Comparison of ENCODE assay signal across 27 cellular contexts in the genomic region with DNA sequence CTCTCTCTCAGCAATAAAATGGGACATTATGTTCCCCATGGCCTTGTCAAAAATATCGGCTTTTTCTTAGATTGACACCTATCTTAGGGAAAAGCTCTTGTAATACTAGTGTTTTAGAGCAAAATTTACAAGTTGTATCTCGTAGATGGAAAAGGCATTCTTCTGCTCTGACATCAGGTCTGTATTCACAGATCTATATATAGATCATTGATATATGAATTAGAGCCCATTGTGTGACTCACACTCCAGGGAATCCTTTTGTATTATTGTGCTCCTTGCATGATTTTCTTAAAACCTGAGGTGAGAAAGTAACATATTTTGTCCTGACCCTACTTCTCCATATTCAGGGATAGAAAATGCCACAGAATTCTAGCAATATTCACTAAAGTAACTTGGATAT.
A peak's percentile ranks its signal among the peaks of the same experiment; 100 is the strongest.
DNase-seq lines count a peak whose midpoint lies in the region; ATAC-seq and TF ChIP-seq lines count a peak whose summit lies in the region.
"Had no signal": no experiment of that assay in that cellular context is flagged by ENCODE, and none has a peak within 500 bp of the region (broad histone marks: within the 10 kb centered on the region; RNA-seq: fewer than 3 reads in every experiment).

No MANE protein-coding gene starts in this region.

- in situ Hi-C loops in mammary epithelial cell (cut with MboI; ENCODE audit: low sequenced_read_pairs in 2 of 2) = no loop called here

- H3K79me2 ChIP-seq in mammary epithelial cell (ENCODE audit: insufficient read depth, low read length) (no peaks in the 10 kb centered on the region), SU-DHL-6 (ENCODE audit: insufficient read depth, low read length) (no peaks in the 10 kb centered on the region)

- H3K4me3 ChIP-seq in mammary epithelial cell (replicated peaks in 1 of 3; ENCODE audit: insufficient read depth in 1 of 3, low read depth in 2 of 3, low read length in 3 of 3) (no peak overlapping the region), breast epithelium (no peak overlapping the region), SU-DHL-6 (ENCODE audit: insufficient read depth, low read length, poor library complexity, severe bottlenecking) (no peak overlapping the region)
- H3K4me3 ChIP-seq in CD4-positive, alpha-beta memory T cell (ENCODE audit: low read length in 2 of 2) = no peak overlapping the region
- H3K4me3 ChIP-seq: GM23338, SK-N-MC had no signal

- CTCF ChIA-PET in mammary epithelial cell (lab: Charles Lee; ENCODE audit: low non-redundant PET) = no interaction called here
- CTCF ChIA-PET in CD4-positive, alpha-beta memory T cell (lab: Charles Lee; ENCODE audit: partially characterized antibody) = no interaction called here

- no peaks in the 10 kb centered on the region for H3K36me3 ChIP-seq in mammary epithelial cell (ENCODE audit: insufficient read depth, low read length)
- no peaks in the 10 kb centered on the region for H3K36me3 ChIP-seq in breast epithelium
- no peaks in the 10 kb centered on the region for H3K36me3 ChIP-seq in SU-DHL-6 (ENCODE audit: low read length)
- no peaks in the 10 kb centered on the region for H3K36me3 ChIP-seq in CD4-positive, alpha-beta memory T cell (ENCODE audit: insufficient read depth, low read length)
- H3K36me3 ChIP-seq: BE2C had no signal

- H3K4me1 ChIP-seq in mammary epithelial cell (ENCODE audit: insufficient read depth, low read length) (peaks cover 4% of the 10 kb centered on the region), breast epithelium (no peaks in the 10 kb centered on the region)
- H3K4me1 ChIP-seq in CD4-positive, alpha-beta memory T cell (ENCODE audit: insufficient read depth, low read length) = no peaks in the 10 kb centered on the region
- H3K4me1 ChIP-seq: BE2C had no signal

- H4K20me1 ChIP-seq in mammary epithelial cell (ENCODE audit: insufficient read depth, low read length) (no peaks in the 10 kb centered on the region), SU-DHL-6 (ENCODE audit: low read depth, low read length) (no peaks in the 10 kb centered on the region)

- TF ChIP-seq CTCF in mammary epithelial cell (conservative IDR thresholded peaks at IDR 0.05 in 1 of 2, IDR thresholded peaks at IDR 0.05 in 1 of 2; ENCODE audit: extremely low read depth in 1 of 2, insufficient read depth in 1 of 2, low read depth in 1 of 2, low read length in 2 of 2) = no peak
- TF ChIP-seq CTCF in breast epithelium (IDR thresholded peaks at IDR 0.05) = no peak
- TF ChIP-seq CTCF in SU-DHL-6 (IDR thresholded peaks at IDR 0.05; ENCODE audit: insufficient read depth, low read length, poor library complexity, severe bottlenecking) = no peak
- no peak for TF ChIP-seq CTCF in omental fat pad (IDR thresholded peaks at IDR 0.05)

- no peak for TF ChIP-seq POLR2A in breast epithelium (IDR thresholded peaks at IDR 0.05)

- H3K27ac ChIP-seq in mammary epithelial cell (ENCODE audit: insufficient read depth, low read depth, low read length) (no peak overlapping the region), breast epithelium (no peak overlapping the region), SU-DHL-6 (ENCODE audit: low read depth, low read length) (no peak overlapping the region)
- no peak overlapping the region for H3K27ac ChIP-seq in CD4-positive, alpha-beta memory T cell (ENCODE audit: low read depth, low read length)
- H3K27ac ChIP-seq: 22Rv1, SK-N-MC had no signal

- no peaks in the 10 kb centered on the region for H3K27me3 Mint-ChIP-seq in CD4-positive, alpha-beta memory T cell

- ATAC-seq in omental fat pad (ENCODE audit: low FRiP score) = no peak
- ATAC-seq: GM23338, Panc1 had no signal

- H2AFZ ChIP-seq in mammary epithelial cell (ENCODE audit: low read depth, low read length) (no peak overlapping the region), SU-DHL-6 (ENCODE audit: low read depth, low read length, severe bottlenecking) (peak overlapping the region; percentile 69)
- H2AFZ ChIP-seq: GM23338 had no signal

- intact Hi-C loops in mammary epithelial cell (cut with micrococcal nuclease) = no loop called here
- intact Hi-C loops in breast epithelium (cut with DNase I; ENCODE audit: low total_unique reads) = no loop called here
- intact Hi-C loops in CD4-positive, alpha-beta memory T cell (cut with micrococcal nuclease) = no loop called here

- POLR2A ChIA-PET in CD4-positive, alpha-beta memory T cell (lab: Charles Lee; ENCODE audit: partially characterized antibody) = no interaction called here

- peak overlapping the region; percentile 30 for H3K4me2 ChIP-seq in mammary epithelial cell (ENCODE audit: insufficient read depth, low read depth, low read length)
- H3K4me2 ChIP-seq in SU-DHL-6 (ENCODE audit: low read depth, low read length, poor library complexity, severe bottlenecking) = no peak overlapping the region
- H3K4me2 ChIP-seq: GM23338 had no signal

- no peaks in the 10 kb centered on the region for H3K36me3 Mint-ChIP-seq in CD4-positive, alpha-beta memory T cell
- H3K36me3 Mint-ChIP-seq: CD14-positive monocyte had no signal

- H3K27me3 ChIP-seq in mammary epithelial cell (ENCODE audit: insufficient read depth, low read length) (no peaks in the 10 kb centered on the region), breast epithelium (no peaks in the 10 kb centered on the region), SU-DHL-6 (ENCODE audit: low read length) (no peaks in the 10 kb centered on the region)
- H3K27me3 ChIP-seq in CD4-positive, alpha-beta memory T cell (ENCODE audit: insufficient read depth, low read length) = no peaks in the 10 kb centered on the region
- H3K27me3 ChIP-seq: BE2C had no signal

- H3K27ac Mint-ChIP-seq in CD4-positive, alpha-beta memory T cell = no peak overlapping the region
- H3K27ac Mint-ChIP-seq: CD14-positive monocyte, GM23338, H9 had no signal

- DNase-seq in mammary epithelial cell = peak; percentile 6
- no peak for DNase-seq in breast epithelium (ENCODE audit: low spot score in 2 of 2)
- DNase-seq in fibroblast of peridontal ligament (ENCODE audit: extremely low read depth) = peak; percentile 2
- DNase-seq in omental fat pad (ENCODE audit: low spot score) = no peak
- DNase-seq in effector CD4-positive, alpha-beta T cell = no peak
- no peak for DNase-seq in CD4-positive, alpha-beta memory T cell
- DNase-seq: ACHN, BE2C, Calu3, DMS79 treated with DMSO at 0.1 percent for 48 hours, H9, Karpas-422, NCI-H1092, NCI-H1417 treated with DMSO at 0.1 percent for 48 hours, NCI-H1694 treated with DMSO at 0.1 percent for 48 hours, NCI-H2081, NCI-H2171, NCI-H226, NCI-H510A, NCI-H69, SIG-M5 had no signal

- H3K4me3 Mint-ChIP-seq in CD4-positive, alpha-beta memory T cell = no peak overlapping the region
- H3K4me3 Mint-ChIP-seq: CD14-positive monocyte, GM23338, H9 had no signal

- H3F3A ChIP-seq in SU-DHL-6 (ENCODE audit: insufficient read depth) = no peaks in the 10 kb centered on the region

- H3K9ac ChIP-seq in mammary epithelial cell (ENCODE audit: insufficient read depth, low read length) (no peak overlapping the region), SU-DHL-6 (ENCODE audit: low read length) (no peak overlapping the region)

- BruUV-seq in mammary epithelial cell (replicated peaks; lab: Mats Ljungman, UMichigan) = no TSS peak

- no peaks in the 10 kb centered on the region for H3K9me2 ChIP-seq in SU-DHL-6 (replicated peaks; ENCODE audit: insufficient read depth, low read length)

- H3K9me3 Mint-ChIP-seq in CD4-positive, alpha-beta memory T cell = peaks cover 0 to 4% (median 0%) of the 10 kb centered on the region in 8 donors
- H3K9me3 Mint-ChIP-seq: GM23338 had no signal

- 56% methylated on average over 2 of the region's 2 CpGs for WGBS in mammary epithelial cell (ENCODE audit: low coverage, missing lambda C conversion rate)

- H3K4me1 Mint-ChIP-seq in CD4-positive, alpha-beta memory T cell = no peaks in the 10 kb centered on the region
- H3K4me1 Mint-ChIP-seq: CD14-positive monocyte, GM23338 had no signal

- dilution Hi-C loops in mammary epithelial cell (cut with HindIII; ENCODE audit: low sequenced_read_pairs) = no loop called here

- H3K9me3 ChIP-seq in mammary epithelial cell (replicated peaks; ENCODE audit: insufficient read depth, low read length) (no peaks in the 10 kb centered on the region), breast epithelium (no peaks in the 10 kb centered on the region), SU-DHL-6 (ENCODE audit: insufficient read depth, low read length) (peaks cover 11% of the 10 kb centered on the region; the same call in 1 of the 2 replicates)
- H3K9me3 ChIP-seq in CD4-positive, alpha-beta memory T cell (ENCODE audit: control insufficient read depth in 1 of 2, low read length in 2 of 2) = no peaks in the 10 kb centered on the region
- H3K9me3 ChIP-seq: BE2C had no signal

Comparison
In these comparisons a context has a peak if more than half of its experiments do, and no peak if none do; other contexts are left out.
1. DNase-seq: peak in mammary epithelial cell (single experiment) and fibroblast of peridontal ligament (single experiment); none in breast epithelium (0 of 2), omental fat pad (single experiment), effector CD4-positive, alpha-beta T cell (single experiment) and CD4-positive, alpha-beta memory T cell (0 of 5).